9 cellular contexts compared by ENCODE assay signal in the genomic region with DNA sequence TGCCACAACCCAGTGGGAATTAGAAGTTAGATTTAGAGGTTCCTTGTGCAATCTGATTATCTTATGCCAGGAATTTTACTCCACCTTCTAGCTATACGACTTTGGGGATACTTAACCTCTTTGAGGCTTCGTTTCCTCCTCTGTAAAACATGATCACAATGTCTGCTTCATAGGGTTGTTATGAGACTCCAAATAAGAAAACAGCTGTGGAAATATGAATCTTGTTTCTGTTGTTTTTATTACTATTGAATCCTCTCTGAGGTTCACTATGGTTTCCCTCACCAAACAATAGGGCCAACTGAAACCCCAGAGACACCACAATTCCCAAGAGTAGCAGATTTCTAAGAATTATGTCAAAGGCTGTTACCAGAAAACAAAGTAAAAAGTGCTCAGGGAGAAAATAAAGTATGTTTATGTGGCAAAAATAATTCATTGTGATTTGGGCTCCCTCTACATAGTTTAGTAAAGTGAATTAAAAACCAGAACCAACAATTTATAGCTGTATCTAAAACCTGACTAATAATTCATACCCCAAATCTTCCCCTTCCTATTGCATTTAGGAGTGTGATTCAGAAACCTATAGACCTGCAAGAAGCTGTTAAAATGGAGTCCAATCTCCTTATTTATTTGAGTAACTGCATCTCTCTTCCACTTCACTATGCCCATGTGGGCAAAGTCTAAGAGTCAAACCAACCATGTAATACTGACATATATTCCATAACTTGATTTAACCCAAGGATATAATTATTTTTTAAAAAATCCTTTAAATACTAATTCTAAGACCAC. TPM values are rescaled to one million over a fixed set of nuclear protein-coding genes. Genes with fewer than 3 reads are reported as not detected.
DNase-seq lines count a peak whose midpoint lies in the region; ATAC-seq and TF ChIP-seq lines count a peak whose summit lies in the region.
"Had no signal": no experiment of that assay in that cellular context is flagged by ENCODE, and none has a peak within 500 bp of the region (broad histone marks: within the 10 kb centered on the region; RNA-seq: fewer than 3 reads in every experiment).

No MANE protein-coding gene starts in this region.

- intact Hi-C loops in activated CD4-positive, alpha-beta T cell treated with anti-CD3 and anti-CD28 coated beads for 36 hours (cut with DNase I, micrococcal nuclease) = loop anchor here in 1 of 2 experiments (5.0 kb wide), 1 partner anchor 37 kb away; the partner anchor contains the start of gene AMBRA1
- intact Hi-C loops in PC-3 (cut with micrococcal nuclease) = loop anchor here (2.0 kb wide), 1 partner anchor 61 kb away; the partner anchor contains the start of genes ATG13 and HARBI1

- H3K27ac Mint-ChIP-seq in activated CD4-positive, alpha-beta T cell treated with anti-CD3 and anti-CD28 coated beads for 36 hours = no peak overlapping the region

- H3K27ac ChIP-seq in PC-3 (ENCODE audit: low read length) = 0 out of 2 replicates have a peak overlapping the region, but pooled peaks have one; percentile 56
- H3K27ac ChIP-seq in subcutaneous abdominal adipose tissue (ENCODE audit: low read depth, low read length) = peak overlapping the region; percentile 91

- no peaks in the 10 kb centered on the region for H3K27me3 Mint-ChIP-seq in activated CD4-positive, alpha-beta T cell treated with anti-CD3 and anti-CD28 coated beads for 36 hours

- peak; percentile 47 for ATAC-seq in activated CD4-positive, alpha-beta T cell treated with anti-CD3 and anti-CD28 coated beads for 36 hours
- ATAC-seq in PC-3 (no peak), GM19324 (IDR thresholded peaks at IDR 0.05; ENCODE audit: low FRiP score, unreplicated experiment) (no peak)

- peaks cover 2% of the 10 kb centered on the region for H3K36me3 Mint-ChIP-seq in activated CD4-positive, alpha-beta T cell treated with anti-CD3 and anti-CD28 coated beads for 36 hours (ENCODE audit: low read depth)

- BruUV-seq in PC-3 (replicated peaks; lab: Mats Ljungman, UMichigan) = no TSS peak

- H3K4me2 ChIP-seq in PC-3 (ENCODE audit: low read length) = peak overlapping the region; percentile 68; the same call in 1 of the 2 replicates

- peaks cover 50% of the 10 kb centered on the region for H3K4me1 Mint-ChIP-seq in activated CD4-positive, alpha-beta T cell treated with anti-CD3 and anti-CD28 coated beads for 36 hours

- DNase-seq in activated CD4-positive, alpha-beta T cell treated with anti-CD3 and anti-CD28 coated beads for 36 hours = no peak
- no peak for DNase-seq in activated CD4-positive, alpha-beta T cell treated with anti-CD3 and anti-CD28 coated beads for 1 hour
- DNase-seq in PC-3 (no peak), fibroblast of gingiva (ENCODE audit: low read depth) (peak; percentile 63), RKO (ENCODE audit: low spot score) (no peak)
- DNase-seq in stimulated activated CD4-positive, alpha-beta T cell treated with anti-CD3 and anti-CD28 coated beads, Interleukin-4, amount 100 ng/mL, for 4 hours = no peak
- DNase-seq: islet precursor cell had no signal

- POLR2A ChIA-PET in activated CD4-positive, alpha-beta T cell treated with anti-CD3 and anti-CD28 coated beads for 36 hours (lab: Charles Lee) = interaction anchor here (0.6 kb wide), 2 partner anchors 9 to 33 kb away, joined by 3 to 4 read pairs; no protein-coding TSS in a partner anchor
- POLR2A ChIA-PET in PC-3 (lab: Charles Lee; ENCODE audit: unreplicated experiment) = interaction anchor here (0.7 kb wide), 1 partner anchor 56 kb away, joined by 4 read pairs; no protein-coding TSS in a partner anchor

- no peaks in the 10 kb centered on the region for H3K27me3 ChIP-seq in PC-3 (ENCODE audit: low read length)
- no peaks in the 10 kb centered on the region for H3K27me3 ChIP-seq in subcutaneous abdominal adipose tissue (ENCODE audit: control insufficient read depth in 5 of 5, insufficient read depth in 4 of 5, low read length in 5 of 5)

- no peaks in the 10 kb centered on the region for H3K36me3 ChIP-seq in PC-3 (ENCODE audit: low read depth, low read length)
- H3K36me3 ChIP-seq in subcutaneous abdominal adipose tissue (ENCODE audit: control insufficient read depth in 5 of 5, insufficient read depth in 5 of 5, low read length in 5 of 5) = no peaks in the 10 kb centered on the region

- H3K9me2 ChIP-seq in PC-3 (replicated peaks; ENCODE audit: low read length) = no peaks in the 10 kb centered on the region

- peaks cover 87% of the 10 kb centered on the region for H3K79me2 ChIP-seq in PC-3 (ENCODE audit: low read length)

- no peaks in the 10 kb centered on the region for H3K9me3 Mint-ChIP-seq in activated CD4-positive, alpha-beta T cell treated with anti-CD3 and anti-CD28 coated beads for 36 hours (ENCODE audit: low read depth)

- H4K20me1 ChIP-seq in PC-3 (ENCODE audit: low read length) = peaks cover 11% of the 10 kb centered on the region

- no peak for TF ChIP-seq CTCF in PC-3 (conservative IDR thresholded peaks at IDR 0.05; ENCODE audit: low read depth, low read length)

- H3K9ac ChIP-seq in PC-3 (ENCODE audit: low read length) (no peak overlapping the region), subcutaneous abdominal adipose tissue (ENCODE audit: low read length in 5 of 5) (peak overlapping the region in 1 of 5 donors; percentile 30)

- H3F3A ChIP-seq in PC-3 (ENCODE audit: low read length, unreplicated experiment) = peaks cover 6% of the 10 kb centered on the region

- CTCF ChIA-PET in activated CD4-positive, alpha-beta T cell treated with anti-CD3 and anti-CD28 coated beads for 36 hours (lab: Charles Lee) = interaction anchor here (0.8 to 1.8 kb wide), 6 partner anchors 8 to 73 kb away, joined by 3 to 5 read pairs (median 4); no protein-coding TSS in a partner anchor
- CTCF ChIA-PET in PC-3 (lab: Charles Lee) = no interaction called here

- H3K4me3 Mint-ChIP-seq in activated CD4-positive, alpha-beta T cell treated with anti-CD3 and anti-CD28 coated beads for 36 hours = no peak overlapping the region

- peaks cover 36% of the 10 kb centered on the region for H3K4me1 ChIP-seq in PC-3 (ENCODE audit: insufficient read depth, low read length)
- H3K4me1 ChIP-seq in subcutaneous abdominal adipose tissue (ENCODE audit: control insufficient read depth in 5 of 5, insufficient read depth in 5 of 5, low read length in 5 of 5) = peaks cover 10 to 38% (median 35%) of the 10 kb centered on the region in 5 donors

- no peaks in the 10 kb centered on the region for H3K9me3 ChIP-seq in PC-3 (ENCODE audit: low read length)
- no peaks in the 10 kb centered on the region for H3K9me3 ChIP-seq in subcutaneous abdominal adipose tissue (ENCODE audit: control insufficient read depth in 5 of 5, low read length in 5 of 5)

- no peak overlapping the region for H2AFZ ChIP-seq in PC-3 (ENCODE audit: low read length)

- H3K4me3 ChIP-seq in PC-3 (ENCODE audit: low read length) = no peak overlapping the region
- no peak overlapping the region for H3K4me3 ChIP-seq in subcutaneous abdominal adipose tissue (ENCODE audit: low read depth in 1 of 5, low read length in 5 of 5)

RNA-seq across cellular contexts. Expression of gene AMBRA1, which starts 38.4 kb away (rescaled TPM):
- total RNA-seq in activated CD4-positive, alpha-beta T cell treated with anti-CD3 and anti-CD28 coated beads for 36 hours = 10 to 100 TPM; 24.8 to 26.4 TPM
- 15.8 and 18.0 TPM in 2 replicates for total RNA-seq in PC-3 (2014; rRNA removed)
